8 cellular contexts compared by ENCODE assay signal in genomic region chr14:24866067-24866466, GRCh38.
"Had no signal": no experiment of that assay in that cellular context is flagged by ENCODE, and none has a peak within 500 bp of the region (broad histone marks: within the 10 kb centered on the region; RNA-seq: fewer than 3 reads in every experiment).

No MANE protein-coding gene starts in this region.

- ATAC-seq: GM12878 had no signal

- FAIRE-seq: G401.6, GM12878, GM12891, GM12892, GM18507, GM19239 had no signal

- H3K4me3 ChIP-seq: GM12878 had no signal

- DNase-seq: GDM1, GF-D8 had no signal
